In genomic region chr10:75108684-75109458, GRCh38 we compare ENCODE assay signal across 8 cellular contexts. TPM values are rescaled to one million over a fixed set of nuclear protein-coding genes. Genes with fewer than 3 reads are reported as not detected.
DNase-seq lines count a peak whose midpoint lies in the region; ATAC-seq and TF ChIP-seq lines count a peak whose summit lies in the region.

No MANE protein-coding gene starts in this region.

- H3K4me2 ChIP-seq in SK-N-SH, result no peak overlapping the region

- no peaks in the 10 kb centered on the region for H3K27me3 ChIP-seq in SK-N-SH (ENCODE audit: insufficient read depth)
- H3K27me3 ChIP-seq in effector memory CD4-positive, alpha-beta T cell (replicated peaks; ENCODE audit: control insufficient read depth, insufficient read depth, low read length, poor library complexity, severe bottlenecking), result no peaks in the 10 kb centered on the region

- CTCF ChIA-PET in SK-N-SH (lab: Yijun Ruan, JAX), result interaction anchor here (0.6 to 6.4 kb wide), 13 partner anchors 8 to 882 kb away, joined by 3 to 36 read pairs (median 3); partner anchors contain the start of gene COMTD1

- no peaks in the 10 kb centered on the region for H3K9me3 Mint-ChIP-seq in osteocyte (ENCODE audit: unreplicated experiment)

- peaks cover 0 to 3% of the 10 kb centered on the region in 2 experiments for H3K36me3 ChIP-seq in SK-N-SH (replicated peaks in 1 of 2; ENCODE audit: control insufficient read depth in 1 of 2, insufficient read depth in 2 of 2, low read length in 1 of 2)
- H3K36me3 ChIP-seq in effector memory CD4-positive, alpha-beta T cell (ENCODE audit: control insufficient read depth, insufficient read depth, low read length), result no peaks in the 10 kb centered on the region

- H3K36me3 Mint-ChIP-seq in osteocyte (ENCODE audit: unreplicated experiment), result no peaks in the 10 kb centered on the region

- ATAC-seq in SK-N-SH treated with all-trans-retinoic acid at 6 μM for 48 hours (no peak), HG03521 (IDR thresholded peaks at IDR 0.05; ENCODE audit: unreplicated experiment) (no peak)

- peaks cover 5 to 8% of the 10 kb centered on the region in 2 experiments; a peak in 3 of 4 replicates for H3K4me1 ChIP-seq in SK-N-SH (ENCODE audit: control insufficient read depth in 1 of 2, insufficient read depth in 2 of 2, low read depth in 1 of 2, low read length in 1 of 2)
- H3K4me1 ChIP-seq in effector memory CD4-positive, alpha-beta T cell (ENCODE audit: control insufficient read depth, insufficient read depth, low read length, poor library complexity, severe bottlenecking), result peaks cover 18% of the 10 kb centered on the region

- H3K27me3 Mint-ChIP-seq in osteocyte (ENCODE audit: unreplicated experiment), result no peaks in the 10 kb centered on the region

- H4K20me1 ChIP-seq in SK-N-SH (ENCODE audit: insufficient read depth), result peaks cover 14% of the 10 kb centered on the region

- no peak overlapping the region for H3K4me3 ChIP-seq in SK-N-SH (ENCODE audit: low read depth in 2 of 2, low read length in 1 of 2)
- no peak overlapping the region for H3K4me3 ChIP-seq in effector memory CD4-positive, alpha-beta T cell (ENCODE audit: insufficient read depth, low read depth, low read length, poor library complexity, severe bottlenecking)

- 70% methylated on average over 10 of the region's 10 CpGs for WGBS in SK-N-SH (ENCODE audit: low lambda C conversion rate)

- peak; percentile 59 for TF ChIP-seq RAD21 in SK-N-SH (IDR thresholded peaks at IDR 0.05; ENCODE audit: low read length)

- H3K9me3 ChIP-seq in SK-N-SH, result no peaks in the 10 kb centered on the region
- no peaks in the 10 kb centered on the region for H3K9me3 ChIP-seq in effector memory CD4-positive, alpha-beta T cell (ENCODE audit: control insufficient read depth, low read length)

- no peak overlapping the region for H3K27ac ChIP-seq in SK-N-SH (ENCODE audit: low read depth in 2 of 2, low read length in 1 of 2)
- peak overlapping the region; percentile 1 for H3K27ac ChIP-seq in effector memory CD4-positive, alpha-beta T cell (ENCODE audit: insufficient read depth, low read length, poor library complexity, severe bottlenecking)

- H3K79me2 ChIP-seq in SK-N-SH (ENCODE audit: insufficient read depth), result peaks cover 20% of the 10 kb centered on the region

- POLR2A ChIA-PET in SK-N-SH (lab: Yijun Ruan, JAX), result no interaction called here

- peak; percentile 61 for TF ChIP-seq CTCF in SK-N-SH (IDR thresholded peaks at IDR 0.05)
- peak; percentile 51 for TF ChIP-seq CTCF in osteocyte (IDR thresholded peaks at IDR 0.05)

- H3K9me2 ChIP-seq in SK-N-SH, result no peaks in the 10 kb centered on the region

- H3K4me3 Mint-ChIP-seq in osteocyte (ENCODE audit: unreplicated experiment), result no peak overlapping the region

- peaks cover 26% of the 10 kb centered on the region for H3K4me1 Mint-ChIP-seq in osteocyte (ENCODE audit: unreplicated experiment)

- no peak overlapping the region for H2AFZ ChIP-seq in SK-N-SH (ENCODE audit: low read depth)

- H3F3A ChIP-seq in SK-N-SH (replicated peaks; ENCODE audit: insufficient read depth), result peaks cover 32% of the 10 kb centered on the region

- no peak overlapping the region for H3K9ac ChIP-seq in SK-N-SH

- DNase-seq in SK-N-SH, result peak; percentile 83
- DNase-seq in NCI-H460 (ENCODE audit: extremely low read depth, low read depth), result peak; percentile 29
- no peak for DNase-seq in effector memory CD4-positive, alpha-beta T cell
- DNase-seq in osteocyte (ENCODE audit: extremely low spot score, unreplicated experiment), result peak; percentile 84
- no peak for DNase-seq in DMS114 treated with DMSO at 0.1 percent for 48 hours (lab: John Stamatoyannopoulos, UW; ENCODE audit: unreplicated experiment)
- no peak for DNase-seq in ureter (ENCODE audit: low spot score)

- H3K27ac Mint-ChIP-seq in osteocyte (ENCODE audit: unreplicated experiment), result no peak overlapping the region

- TF ChIP-seq EP300 in SK-N-SH (IDR thresholded peaks at IDR 0.05; ENCODE audit: borderline replicate concordance in 1 of 2, low read depth in 1 of 2, low read length in 1 of 2), result no peak

TF ChIP-seq in SK-N-SH, 30 proteins besides CTCF, POLR2A, EP300 and RAD21:
- TF ChIP-seq SMC3 (IDR thresholded peaks at IDR 0.05; ENCODE audit: low read depth, low read length), result peak; percentile 38; the same call in 1 of the 2 replicates
- no peak for TF ChIP-seq ELF1 (IDR thresholded peaks at IDR 0.05)

TF ChIP-seq in SK-N-SH treated with all-trans-retinoic acid at 6 μM for 48 hours, 23 proteins besides CTCF, POLR2A, EP300 and RAD21:
- no peak for TF ChIP-seq BACH2 (CRISPR knock-in tag; IDR thresholded peaks at IDR 0.05; ENCODE audit: borderline replicate concordance)
- no peak for TF ChIP-seq ZNF70 (CRISPR knock-in tag; IDR thresholded peaks at IDR 0.05)
- no peak for TF ChIP-seq ESRRG (CRISPR knock-in tag; IDR thresholded peaks at IDR 0.05)
- no peak for TF ChIP-seq ISL1 (CRISPR knock-in tag; IDR thresholded peaks at IDR 0.05)
- no peak for TF ChIP-seq ZNF8 (CRISPR knock-in tag; IDR thresholded peaks at IDR 0.05)

RNA-seq across cellular contexts. Expression of gene SAMD8, which starts 2.6 kb away (rescaled TPM):
- polyA plus RNA-seq in SK-N-SH (2012; rRNA removed), result 9.7 and 14.3 TPM in 2 replicates
- 13.9 and 14.6 TPM in 2 replicates for polyA plus RNA-seq in SK-N-SH (2012; cell fraction: cytosol; rRNA removed)
- polyA plus RNA-seq in SK-N-SH (2012; cell fraction: nucleus; rRNA removed), result 8.0 and 12.5 TPM in 2 replicates
- total RNA-seq in NCI-H460 (2014; rRNA removed; shearing (Covaris generic)), result 29.7 and 32.9 TPM in 2 replicates
- 19.8 and 23.0 TPM in 2 replicates for polyA plus RNA-seq in NCI-H460 (2014; cell fraction: nucleus; rRNA removed)
- total RNA-seq in osteocyte (25.9 and 26.4 TPM in 2 replicates), ureter (26.0 TPM)

Comparison
In these comparisons a context has a peak if more than half of its experiments do, and no peak if none do; other contexts are left out.
1. DNase-seq: peak in SK-N-SH (single experiment), NCI-H460 (single experiment) and osteocyte (single experiment); none in effector memory CD4-positive, alpha-beta T cell (0 of 3), DMS114 treated with DMSO at 0.1 percent for 48 hours (single experiment) and ureter (single experiment).